ENCODE assay signal across 9 cellular contexts in the genomic region with DNA sequence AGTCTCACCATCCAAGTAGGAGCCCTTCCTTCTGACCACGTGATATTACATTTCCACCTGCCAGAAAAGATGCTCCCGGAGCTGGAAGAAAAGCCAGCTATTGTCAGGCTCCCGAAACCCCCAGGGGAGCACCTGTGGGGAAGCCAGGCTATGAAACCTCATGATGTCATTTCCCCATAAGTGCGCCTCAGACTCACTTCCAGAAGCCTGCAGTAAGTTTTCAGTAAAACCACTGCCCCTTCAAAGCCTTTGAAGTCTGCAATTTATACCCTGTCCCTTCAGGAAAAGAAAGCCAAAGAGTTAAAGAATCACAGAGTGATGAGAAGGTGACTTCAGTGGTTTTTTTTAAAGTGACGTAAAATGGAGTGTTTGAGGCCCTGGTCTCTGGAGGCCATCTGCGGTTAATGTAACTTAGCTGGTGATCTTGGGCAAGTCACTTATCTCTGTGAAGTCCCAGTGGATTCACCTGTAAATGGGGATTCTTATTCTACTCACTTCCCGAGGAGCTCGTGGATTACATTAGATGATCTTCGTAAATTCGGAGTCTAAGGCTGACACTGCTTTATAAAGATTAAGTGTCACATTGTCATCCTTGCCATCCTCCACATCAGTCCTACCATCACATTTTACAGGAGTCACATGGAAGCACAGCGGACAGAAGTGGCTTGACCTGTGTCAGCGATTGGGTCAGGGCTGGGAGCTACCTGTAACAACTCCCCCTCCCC. TPM values are rescaled to one million over a fixed set of nuclear protein-coding genes. Genes with fewer than 3 reads are reported as not detected.
DNase-seq lines count a peak whose midpoint lies in the region; ATAC-seq, FAIRE-seq and TF ChIP-seq lines count a peak whose summit lies in the region.
"Had no signal": no experiment of that assay in that cellular context is flagged by ENCODE, and none has a peak within 500 bp of the region (broad histone marks: within the 10 kb centered on the region; RNA-seq: fewer than 3 reads in every experiment).

No MANE protein-coding gene starts in this region.

- H3K27me3 ChIP-seq in GM12878 (replicated peaks in 1 of 2; ENCODE audit: control insufficient read depth in 2 of 2, insufficient read depth in 2 of 2, low read length in 1 of 2) (peaks cover 2 to 20% of the 10 kb centered on the region in 2 experiments), spleen (replicated peaks in 1 of 7) (peaks cover 3 to 66% (median 38%) of the 10 kb centered on the region in 7 donors)

- TF ChIP-seq RAD21 in GM12878 (IDR thresholded peaks at IDR 0.05; ENCODE audit: insufficient read depth, low read depth, low read length): peak; percentile 50

- DNase-seq in GM12865 (ENCODE audit: low read depth) (peak; percentile 89), GM12878 (ENCODE audit: low read depth, low spot score) (peak; percentile 92), spleen (no peak), NCI-H446 (lab: John Stamatoyannopoulos, UW) (no peak), COLO668 (lab: John Stamatoyannopoulos, UW; ENCODE audit: unreplicated experiment) (no peak)
- DNase-seq in stimulated activated CD4-positive, alpha-beta T cell treated with anti-CD3 and anti-CD28 coated beads, Interleukin-4, amount 100 ng/mL, for 24 hours: no peak

- peak overlapping the region; percentile 82 for H3K4me2 ChIP-seq in GM12878 (ENCODE audit: control insufficient read depth, insufficient read depth)

- H3K4me3 ChIP-seq in GM12865 (ENCODE audit: low read depth, low read length) (peak overlapping the region; percentile 67), GM12878 (peak overlapping the region; percentile 85; the same call in 1 of the 2 replicates), spleen (no peak overlapping the region)

- FAIRE-seq in GM12878 (lab: Jason Lieb, UNC): peak; percentile 82
- FAIRE-seq: G401.6 had no signal

- TF ChIP-seq CTCF in GM12865 (IDR thresholded peaks at IDR 0.05; ENCODE audit: insufficient read depth, low read depth, low read length, missing control alignments) (no peak), GM12878 (IDR thresholded peaks at IDR 0.05 in 2 of 3, conservative IDR thresholded peaks at IDR 0.05 in 1 of 3; ENCODE audit: control insufficient read depth in 2 of 3, extremely low read depth in 1 of 3, insufficient read depth in 1 of 3, low read depth in 3 of 3, low read length in 3 of 3) (no peak), spleen (IDR thresholded peaks at IDR 0.05 in 8 of 11, conservative IDR thresholded peaks at IDR 0.05 in 3 of 11) (no peak)

- CTCF ChIA-PET in GM12878 (lab: Yijun Ruan, JAX): interaction anchor here (0.7 to 4.3 kb wide), 37 partner anchors 8 to 877 kb away, joined by 3 to 58 read pairs (median 5); no protein-coding TSS in a partner anchor

- peaks cover 8% of the 10 kb centered on the region for H3K79me2 ChIP-seq in GM12878 (ENCODE audit: control insufficient read depth, insufficient read depth, low read length)

- SMC1A ChIA-PET in GM12878 (lab: Charles Lee; ENCODE audit: uncharacterized antibody, unreplicated experiment): interaction anchor here (0.7 to 5.9 kb wide), 50 partner anchors 9 to 503 kb away, joined by 3 to 133 read pairs (median 5); no protein-coding TSS in a partner anchor

- peaks cover 14% of the 10 kb centered on the region for H3K4me1 ChIP-seq in GM12878 (ENCODE audit: control insufficient read depth, insufficient read depth, low read length)
- H3K4me1 ChIP-seq in spleen: peaks cover 16 to 50% (median 44%) of the 10 kb centered on the region in 6 donors

- peak overlapping the region; percentile 50 for H2AFZ ChIP-seq in GM12878 (ENCODE audit: control insufficient read depth, low read depth, low read length)

- H3K9ac ChIP-seq in GM12878 (ENCODE audit: control insufficient read depth, insufficient read depth, low read length): no peak overlapping the region; the same call in 1 of the 2 replicates

- H3K27ac ChIP-seq in GM12878 (ENCODE audit: control insufficient read depth, insufficient read depth): peak overlapping the region; percentile 75
- no peak overlapping the region for H3K27ac ChIP-seq in spleen

- H3K36me3 ChIP-seq in GM12878 (ENCODE audit: control insufficient read depth in 2 of 2, insufficient read depth in 2 of 2, low read length in 1 of 2): no peaks in the 10 kb centered on the region
- H3K36me3 ChIP-seq in spleen: no peaks in the 10 kb centered on the region

- H4K20me1 ChIP-seq in GM12878 (ENCODE audit: control insufficient read depth, insufficient read depth): no peaks in the 10 kb centered on the region

- POLR2A ChIA-PET in GM12878 (lab: Charles Lee): interaction anchor here (0.6 to 4.5 kb wide), 27 partner anchors 8 to 377 kb away, joined by 3 to 52 read pairs (median 5); no protein-coding TSS in a partner anchor

- RAD21 ChIA-PET in GM12878 (lab: Charles Lee; ENCODE audit: unreplicated experiment): interaction anchor here (0.7 to 9.2 kb wide), 55 partner anchors 8 to 554 kb away, joined by 3 to 217 read pairs (median 5); no protein-coding TSS in a partner anchor

- ATAC-seq in GM19455 (IDR thresholded peaks at IDR 0.05; ENCODE audit: unreplicated experiment): peak; percentile 44
- peak; percentile 66 for ATAC-seq in HG03097 (IDR thresholded peaks at IDR 0.05; ENCODE audit: low FRiP score, unreplicated experiment)
- peak; percentile 59 for ATAC-seq in GM12878

- BruUV-seq in GM12878 (replicated peaks; lab: Mats Ljungman, UMichigan): no TSS peak

- no peak for TF ChIP-seq POLR2A in GM12878 (IDR thresholded peaks at IDR 0.05; ENCODE audit: low read depth, low read length)
- no peak for TF ChIP-seq POLR2A in spleen (IDR thresholded peaks at IDR 0.05)

- peak; percentile 88 to 94; a peak in 3 of 4 replicates for TF ChIP-seq EP300 in GM12878 (IDR thresholded peaks at IDR 0.05; ENCODE audit: borderline replicate concordance in 1 of 2, control insufficient read depth in 1 of 2, low read depth in 2 of 2, low read length in 2 of 2)

- H3K9me3 ChIP-seq in GM12878 (replicated peaks; ENCODE audit: control insufficient read depth, insufficient read depth, low read length) (no peaks in the 10 kb centered on the region), spleen (no peaks in the 10 kb centered on the region)

- intact Hi-C loops in GM12878 (cut with micrococcal nuclease; ENCODE audit: unreplicated experiment): loop anchor here (1.0 to 10.0 kb wide), 10 partner anchors 37 to 878 kb away; no protein-coding TSS in a partner anchor
- intact Hi-C loops in spleen (cut with DNase I; ENCODE audit: low total_unique reads): no loop called here

- WGBS in GM12878 (ENCODE audit: insufficient coverage, insufficient replicate concordance, low lambda C conversion rate, missing lambda C conversion rate): 15% methylated on average over 12 of the region's 12 CpGs
- 64 to 72% (median 66%) methylated on average over 12 of the region's 12 CpGs for WGBS in spleen, 5 donors

- in situ Hi-C loops in GM12878 (cut with MboI): loop anchor here (5.0 kb wide), 3 partner anchors 75 to 370 kb away; no protein-coding TSS in a partner anchor

TF ChIP-seq in GM12878, 131 proteins besides CTCF, POLR2A, EP300 and RAD21 (continues in another document):
- TF ChIP-seq, protein P1, sequence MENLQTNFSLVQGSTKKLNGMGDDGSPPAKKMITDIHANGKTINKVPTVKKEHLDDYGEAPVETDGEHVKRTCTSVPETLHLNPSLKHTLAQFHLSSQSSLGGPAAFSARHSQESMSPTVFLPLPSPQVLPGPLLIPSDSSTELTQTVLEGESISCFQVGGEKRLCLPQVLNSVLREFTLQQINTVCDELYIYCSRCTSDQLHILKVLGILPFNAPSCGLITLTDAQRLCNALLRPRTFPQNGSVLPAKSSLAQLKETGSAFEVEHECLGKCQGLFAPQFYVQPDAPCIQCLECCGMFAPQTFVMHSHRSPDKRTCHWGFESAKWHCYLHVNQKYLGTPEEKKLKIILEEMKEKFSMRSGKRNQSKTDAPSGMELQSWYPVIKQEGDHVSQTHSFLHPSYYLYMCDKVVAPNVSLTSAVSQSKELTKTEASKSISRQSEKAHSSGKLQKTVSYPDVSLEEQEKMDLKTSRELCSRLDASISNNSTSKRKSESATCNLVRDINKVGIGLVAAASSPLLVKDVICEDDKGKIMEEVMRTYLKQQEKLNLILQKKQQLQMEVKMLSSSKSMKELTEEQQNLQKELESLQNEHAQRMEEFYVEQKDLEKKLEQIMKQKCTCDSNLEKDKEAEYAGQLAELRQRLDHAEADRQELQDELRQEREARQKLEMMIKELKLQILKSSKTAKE (IDR thresholded peaks at IDR 0.05; ENCODE audit: low read depth, poor library complexity, severe bottlenecking): peak; percentile 95
- TF ChIP-seq RELA (IDR thresholded peaks at IDR 0.05; ENCODE audit: borderline replicate concordance, partially characterized antibody) (peak; percentile 62), ZNF274 (IDR thresholded peaks at IDR 0.05; ENCODE audit: insufficient read depth, insufficient read length) (no peak), CEBPB (IDR thresholded peaks at IDR 0.05; ENCODE audit: borderline replicate concordance in 1 of 2, low read depth in 2 of 2, low read length in 2 of 2) (peak in 1 of 2 experiments; percentile 96; a peak in 1 of 4 replicates), ZNF384 (IDR thresholded peaks at IDR 0.05; ENCODE audit: borderline replicate concordance, low read depth, low read length) (peak; percentile 87), ZNF622 (IDR thresholded peaks at IDR 0.05) (no peak), SMAD1 (IDR thresholded peaks at IDR 0.05; ENCODE audit: low read depth, partially characterized antibody) (peak; percentile 74), ZZZ3 (IDR thresholded peaks at IDR 0.05; ENCODE audit: control insufficient read depth, insufficient read length, low read depth) (no peak), PAX8 (IDR thresholded peaks at IDR 0.05) (no peak)

RNA-seq across cellular contexts. Expression of a gene that starts 2.6 kb away (rescaled TPM):
- total RNA-seq in GM12878 (2013; cell fraction: nucleolus; rRNA removed): 218 and 247 TPM in 2 replicates
- total RNA-seq in GM12878 (2014; rRNA removed) (0.62 and 1.0 TPM in 2 replicates), GM12878 (2014; rRNA removed; fragmentation: Illumina TruSeq; extraction: Trizol) (0.83 and 1.1 TPM in 2 replicates), GM12878 (2021) (1.9 and 2.1 TPM in 2 replicates), spleen (10 to 100 TPM; 26.5 to 78.6 (median 42.4) TPM)
- 3.2 TPM for polyA plus RNA-seq in GM12878 (2011; ENCODE audit: low read depth)
- polyA plus RNA-seq in GM12878 (2011; rRNA removed) (10.2 and 10.5 TPM in 2 replicates), GM12878 (2014; fragmentation: Illumina TruSeq; extraction: Trizol) (0.92 and 1.3 TPM in 2 replicates), GM12878 (2014; fragmentation: Nextera tagmentation; extraction: Ambion mirVana) (under 1 TPM; 0.16 to 0.22 TPM), GM12878 (2014; rRNA removed) (0.56 and 0.64 TPM in 2 replicates), GM12878 (2016; fragmentation: Nextera tagmentation; extraction: Ambion mirVana) (1 to 10 TPM; 1.1 TPM), spleen (1 to 10 TPM in 2 of 3 donors, under 1 TPM in 1; 0.88 to 2.0 (median 1.5) TPM)
- 6.8 and 10.6 TPM in 2 replicates for polyA plus RNA-seq in GM12878 (2011; cell fraction: cytosol; rRNA removed)
- 23.5 and 32.3 TPM in 2 replicates for polyA plus RNA-seq in GM12878 (2011; cell fraction: nucleus; rRNA removed)
- 4.3 and 4.5 TPM in 2 replicates for polyA plus RNA-seq in GM12878 (2012)
- 31.4 and 35.0 TPM in 2 replicates for polyA minus RNA-seq in GM12878 (2011; rRNA and poly(A)+ RNA removed)
- polyA minus RNA-seq in GM12878 (2011; cell fraction: cytosol; rRNA and poly(A)+ RNA removed): 9.4 and 10.0 TPM in 2 replicates
- 52.5 and 60.3 TPM in 2 replicates for polyA minus RNA-seq in GM12878 (2011; cell fraction: nucleus; rRNA and poly(A)+ RNA removed)

Comparison
In these comparisons a context has a peak if more than half of its experiments do, and no peak if none do; other contexts are left out.
1. DNase-seq: peak in GM12865 (single experiment) and GM12878 (single experiment); none in spleen (single experiment), NCI-H446 (0 of 2), COLO668 (single experiment) and stimulated activated CD4-positive, alpha-beta T cell treated with anti-CD3 and anti-CD28 coated beads, Interleukin-4, amount 100 ng/mL, for 24 hours (single experiment).
2. H3K4me3 ChIP-seq: peak in GM12865 (single experiment) and GM12878 (single experiment); none in spleen (0 of 8).
3. Peak in every context shown above with its lines, with median percentiles within 50 percentile points of each other: ATAC-seq.